5 cellular contexts compared by ENCODE assay signal in genomic region chr11:38254849-38255248, GRCh38.
"Had no signal": no experiment of that assay in that cellular context is flagged by ENCODE, and none has a peak within 500 bp of the region (broad histone marks: within the 10 kb centered on the region; RNA-seq: fewer than 3 reads in every experiment).

No MANE protein-coding gene starts in this region.

- H2AFZ ChIP-seq: GM23248 had no signal

- H3K9ac ChIP-seq: GM23248 had no signal

- DNase-seq: GM23248, HCEC 1CT, IMR-90, KG1 had no signal

- H3K4me3 ChIP-seq: GM23248, K562 had no signal

- H3K27ac ChIP-seq: GM23248 had no signal
